Comparison of ENCODE assay signal across 23 cellular contexts in genomic region chr1:202200669-202201068, GRCh38. TPM values are rescaled to one million over a fixed set of nuclear protein-coding genes. Genes with fewer than 3 reads are reported as not detected.
DNase-seq lines count a peak whose midpoint lies in the region; ATAC-seq and TF ChIP-seq lines count a peak whose summit lies in the region.
"Had no signal": no experiment of that assay in that cellular context is flagged by ENCODE, and none has a peak within 500 bp of the region (broad histone marks: within the 10 kb centered on the region; RNA-seq: fewer than 3 reads in every experiment).

No MANE protein-coding gene starts in this region.

- CTCF ChIA-PET in RWPE1 (lab: Yijun Ruan, JAX) = interaction anchor here (0.5 to 2.3 kb wide), 8 partner anchors 12 to 172 kb away, joined by 3 to 14 read pairs (median 4); no protein-coding TSS in a partner anchor

- POLR2A ChIA-PET in RWPE1 (lab: Yijun Ruan, JAX; ENCODE audit: low non-redundant PET) = no interaction called here

- H3K27ac ChIP-seq in RWPE1 = peak overlapping the region; percentile 94
- H3K27ac ChIP-seq: GM23248, left lung, pancreas, right lobe of liver, VCaP had no signal

- DNase-seq in RWPE1 (ENCODE audit: low spot score) (no peak), Right ventricle myocardium inferior (ENCODE audit: missing footprints) (no peak), medulla oblongata (ENCODE audit: extremely low spot score) (peak; percentile 49), ureter (ENCODE audit: low spot score) (peak; percentile 63), mesenteric fat pad (ENCODE audit: low spot score) (no peak)
- DNase-seq: activated CD4-positive, alpha-beta T cell treated with anti-CD3 and anti-CD28 coated beads, Interleukin-2, amount 10 ng/mL, durations not matched to agents 7 days and 5 days; activated CD8-positive, alpha-beta memory T cell treated with anti-CD3 and anti-CD28 coated beads, Interleukin-2, amount 10 ng/mL, durations not matched to agents 7 days and 5 days; activated naive CD4-positive, alpha-beta T cell treated with anti-CD3 and anti-CD28 coated beads, Interleukin-2, amount 10 ng/mL, durations not matched to agents 7 days and 5 days; GDM1; GM23248; left lung; NCI-H1048; NCI-H1694 treated with DMSO at 0.1 percent for 48 hours; NCI-H526 treated with DMSO at 0.1 percent for 48 hours; nephron progenitor cell; pancreas; right lobe of liver had no signal

- TF ChIP-seq CTCF in RWPE1 (conservative IDR thresholded peaks at IDR 0.05; ENCODE audit: low read depth) = no peak

- ATAC-seq in Right ventricle myocardium inferior = peak; percentile 68
- ATAC-seq in HG02973 (IDR thresholded peaks at IDR 0.05; ENCODE audit: unreplicated experiment) = no peak
- ATAC-seq in HG03565 (IDR thresholded peaks at IDR 0.05; ENCODE audit: unreplicated experiment) = no peak
- ATAC-seq: right lobe of liver, SK-N-SH treated with all-trans-retinoic acid at 6 μM for 48 hours had no signal

- intact Hi-C loops in Right ventricle myocardium inferior (cut with DNase I) = no loop called here

RNA-seq across cellular contexts. Expression of gene LGR6, which starts 7.1 kb away (rescaled TPM):
- total RNA-seq in Right ventricle myocardium inferior (4.1 TPM), ureter (9.2 TPM), mesenteric fat pad (0.35 TPM)
- total RNA-seq: activated CD4-positive, alpha-beta T cell treated with anti-CD3 and anti-CD28 coated beads, Interleukin-2, amount 10 ng/mL, durations not matched to agents 7 days and 5 days; GM23248; LHCN-M2 had no signal

RNA-seq across cellular contexts. Expression of gene PTPN7, which starts 40.3 kb away (rescaled TPM):
- total RNA-seq in Right ventricle myocardium inferior = 0.51 TPM
- total RNA-seq in ureter = 4.2 TPM
- total RNA-seq in mesenteric fat pad = 3.0 TPM
- total RNA-seq: GM23248, LHCN-M2, RPMI7951 had no signal

RNA-seq across cellular contexts. Expression of gene ARL8A, which starts 56.1 kb away (rescaled TPM):
- total RNA-seq in Right ventricle myocardium inferior (64.6 TPM), ureter (79.5 TPM), mesenteric fat pad (106 TPM)

Comparison
In these comparisons a context has a peak if more than half of its experiments do, and no peak if none do; other contexts are left out.
1. DNase-seq: peak in medulla oblongata (single experiment) and ureter (single experiment); none in RWPE1 (single experiment), Right ventricle myocardium inferior (single experiment) and mesenteric fat pad (single experiment).